ENCODE assay signal across 1 cellular context in the genomic region with DNA sequence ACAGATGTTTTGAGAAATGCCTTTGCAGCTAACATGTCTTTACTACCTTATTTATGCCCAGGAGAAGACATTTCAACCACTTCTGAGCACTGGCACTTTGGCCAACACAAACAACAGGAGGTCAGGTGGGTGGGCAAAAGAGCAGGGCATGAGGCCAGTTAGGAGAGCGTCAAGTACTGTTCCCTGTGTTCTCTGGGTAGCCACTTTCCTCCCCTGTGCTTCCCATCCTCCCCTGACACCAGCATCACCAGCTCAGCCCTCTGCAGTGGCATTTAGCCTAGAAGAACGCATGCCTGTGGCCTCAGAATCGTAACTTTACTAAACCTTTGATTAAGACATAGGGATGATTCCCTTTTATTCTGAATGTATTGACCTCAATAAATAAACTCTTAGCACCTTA.
TF ChIP-seq lines count a peak whose summit lies in the region.

No MANE protein-coding gene starts in this region.

TF ChIP-seq in SK-N-SH, 30 proteins besides CTCF, POLR2A, EP300 and RAD21 (continued from another document):
- TF ChIP-seq USF1 (IDR thresholded peaks at IDR 0.05; ENCODE audit: borderline replicate concordance, low read depth) = no peak
- no peak for TF ChIP-seq FOXJ3 (CRISPR knock-in tag; IDR thresholded peaks at IDR 0.05)
- TF ChIP-seq, protein P1, sequence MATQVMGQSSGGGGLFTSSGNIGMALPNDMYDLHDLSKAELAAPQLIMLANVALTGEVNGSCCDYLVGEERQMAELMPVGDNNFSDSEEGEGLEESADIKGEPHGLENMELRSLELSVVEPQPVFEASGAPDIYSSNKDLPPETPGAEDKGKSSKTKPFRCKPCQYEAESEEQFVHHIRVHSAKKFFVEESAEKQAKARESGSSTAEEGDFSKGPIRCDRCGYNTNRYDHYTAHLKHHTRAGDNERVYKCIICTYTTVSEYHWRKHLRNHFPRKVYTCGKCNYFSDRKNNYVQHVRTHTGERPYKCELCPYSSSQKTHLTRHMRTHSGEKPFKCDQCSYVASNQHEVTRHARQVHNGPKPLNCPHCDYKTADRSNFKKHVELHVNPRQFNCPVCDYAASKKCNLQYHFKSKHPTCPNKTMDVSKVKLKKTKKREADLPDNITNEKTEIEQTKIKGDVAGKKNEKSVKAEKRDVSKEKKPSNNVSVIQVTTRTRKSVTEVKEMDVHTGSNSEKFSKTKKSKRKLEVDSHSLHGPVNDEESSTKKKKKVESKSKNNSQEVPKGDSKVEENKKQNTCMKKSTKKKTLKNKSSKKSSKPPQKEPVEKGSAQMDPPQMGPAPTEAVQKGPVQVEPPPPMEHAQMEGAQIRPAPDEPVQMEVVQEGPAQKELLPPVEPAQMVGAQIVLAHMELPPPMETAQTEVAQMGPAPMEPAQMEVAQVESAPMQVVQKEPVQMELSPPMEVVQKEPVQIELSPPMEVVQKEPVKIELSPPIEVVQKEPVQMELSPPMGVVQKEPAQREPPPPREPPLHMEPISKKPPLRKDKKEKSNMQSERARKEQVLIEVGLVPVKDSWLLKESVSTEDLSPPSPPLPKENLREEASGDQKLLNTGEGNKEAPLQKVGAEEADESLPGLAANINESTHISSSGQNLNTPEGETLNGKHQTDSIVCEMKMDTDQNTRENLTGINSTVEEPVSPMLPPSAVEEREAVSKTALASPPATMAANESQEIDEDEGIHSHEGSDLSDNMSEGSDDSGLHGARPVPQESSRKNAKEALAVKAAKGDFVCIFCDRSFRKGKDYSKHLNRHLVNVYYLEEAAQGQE (IDR thresholded peaks at IDR 0.05; ENCODE audit: low read depth, low read length) = no peak
- TF ChIP-seq MEF2A (IDR thresholded peaks at IDR 0.05; ENCODE audit: borderline replicate concordance, low read depth) = no peak
- TF ChIP-seq, protein P2, sequence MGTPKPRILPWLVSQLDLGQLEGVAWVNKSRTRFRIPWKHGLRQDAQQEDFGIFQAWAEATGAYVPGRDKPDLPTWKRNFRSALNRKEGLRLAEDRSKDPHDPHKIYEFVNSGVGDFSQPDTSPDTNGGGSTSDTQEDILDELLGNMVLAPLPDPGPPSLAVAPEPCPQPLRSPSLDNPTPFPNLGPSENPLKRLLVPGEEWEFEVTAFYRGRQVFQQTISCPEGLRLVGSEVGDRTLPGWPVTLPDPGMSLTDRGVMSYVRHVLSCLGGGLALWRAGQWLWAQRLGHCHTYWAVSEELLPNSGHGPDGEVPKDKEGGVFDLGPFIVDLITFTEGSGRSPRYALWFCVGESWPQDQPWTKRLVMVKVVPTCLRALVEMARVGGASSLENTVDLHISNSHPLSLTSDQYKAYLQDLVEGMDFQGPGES (IDR thresholded peaks at IDR 0.05; ENCODE audit: low read depth, low read length) = no peak
- TF ChIP-seq, protein P3, sequence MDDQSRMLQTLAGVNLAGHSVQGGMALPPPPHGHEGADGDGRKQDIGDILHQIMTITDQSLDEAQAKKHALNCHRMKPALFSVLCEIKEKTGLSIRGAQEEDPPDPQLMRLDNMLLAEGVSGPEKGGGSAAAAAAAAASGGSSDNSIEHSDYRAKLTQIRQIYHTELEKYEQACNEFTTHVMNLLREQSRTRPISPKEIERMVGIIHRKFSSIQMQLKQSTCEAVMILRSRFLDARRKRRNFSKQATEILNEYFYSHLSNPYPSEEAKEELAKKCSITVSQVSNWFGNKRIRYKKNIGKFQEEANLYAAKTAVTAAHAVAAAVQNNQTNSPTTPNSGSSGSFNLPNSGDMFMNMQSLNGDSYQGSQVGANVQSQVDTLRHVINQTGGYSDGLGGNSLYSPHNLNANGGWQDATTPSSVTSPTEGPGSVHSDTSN (IDR thresholded peaks at IDR 0.05) = no peak
- no peak for TF ChIP-seq NRF1 (IDR thresholded peaks at IDR 0.05; ENCODE audit: low read depth, low read length)
- no peak for TF ChIP-seq RXRA (IDR thresholded peaks at IDR 0.05; ENCODE audit: borderline replicate concordance, low read depth)
- no peak for TF ChIP-seq TCF12 (IDR thresholded peaks at IDR 0.05)
- TF ChIP-seq TEAD4 (IDR thresholded peaks at IDR 0.05; ENCODE audit: borderline replicate concordance, insufficient read depth) = no peak
- no peak for TF ChIP-seq CHD2 (IDR thresholded peaks at IDR 0.05; ENCODE audit: low read length, partially characterized antibody)
- TF ChIP-seq RFX5 (IDR thresholded peaks at IDR 0.05; ENCODE audit: low read length) = no peak
- TF ChIP-seq SMC3 (IDR thresholded peaks at IDR 0.05; ENCODE audit: low read depth, low read length) = no peak
- no peak for TF ChIP-seq USF2 (IDR thresholded peaks at IDR 0.05; ENCODE audit: borderline replicate concordance, low read depth, low read length)
- no peak for TF ChIP-seq JUND (IDR thresholded peaks at IDR 0.05)
TF ChIP-seq in SK-N-SH: peak in this region for 0.
